In genomic region chr13:100674848-100675659, GRCh38 we compare ENCODE assay signal across 8 cellular contexts. TPM values are rescaled to one million over a fixed set of nuclear protein-coding genes. Genes with fewer than 3 reads are reported as not detected.
DNase-seq lines count a peak whose midpoint lies in the region; ATAC-seq and TF ChIP-seq lines count a peak whose summit lies in the region.

No MANE protein-coding gene starts in this region.

- ATAC-seq in GM18909 (IDR thresholded peaks at IDR 0.05; ENCODE audit: poor library complexity, unreplicated experiment) (peak; percentile 94), HG03159 (IDR thresholded peaks at IDR 0.05; ENCODE audit: unreplicated experiment) (peak; percentile 95), WTC11 (peak; percentile 95)

- peak overlapping the region; percentile 68 to 83 for H3K4me3 ChIP-seq in cardiac fibroblast (replicated peaks in 1 of 2; ENCODE audit: low read depth in 2 of 2, low read length in 2 of 2)

- H3K36me3 Mint-ChIP-seq in WTC11 (no peaks in the 10 kb centered on the region), immature natural killer cell (peaks cover 0 to 5% (median 0%) of the 10 kb centered on the region in 3 donors)

- H3K4me1 Mint-ChIP-seq in WTC11 (peaks cover 29% of the 10 kb centered on the region), immature natural killer cell (peaks cover 23 to 30% of the 10 kb centered on the region in 2 donors)

- TF ChIP-seq CTCF in AG09319 (IDR thresholded peaks at IDR 0.05; ENCODE audit: low read depth, low read length) (peak; percentile 32), WTC11 (IDR thresholded peaks at IDR 0.05) (no peak), cardiac fibroblast (IDR thresholded peaks at IDR 0.05; ENCODE audit: low read depth, low read length) (peak; percentile 27)

- no peak overlapping the region for H3K27ac Mint-ChIP-seq in WTC11
- peak overlapping the region; percentile 79 to 96 (median 92) for H3K27ac Mint-ChIP-seq in immature natural killer cell

- peak; percentile 93 for DNase-seq in AG09319 (ENCODE audit: extremely low read depth, low read depth)
- DNase-seq in NCI-H2196 treated with DMSO at 0.1 percent for 48 hours (lab: John Stamatoyannopoulos, UW; ENCODE audit: unreplicated experiment): peak; percentile 63
- peak; percentile 100 for DNase-seq in WTC11 (ENCODE audit: low spot score)
- DNase-seq in cardiac fibroblast (ENCODE audit: low read depth in 2 of 2): peak; percentile 97 to 99
- DNase-seq in immature natural killer cell: peak; percentile 99 to 100 (median 99)
- peak; percentile 92 for DNase-seq in smooth muscle cell of the brain vasculature (ENCODE audit: low read depth, low spot score)

- peaks cover 7% of the 10 kb centered on the region for H3K27me3 Mint-ChIP-seq in WTC11 (ENCODE audit: low read depth)
- peaks cover 4 to 11% (median 7%) of the 10 kb centered on the region in 3 donors for H3K27me3 Mint-ChIP-seq in immature natural killer cell (ENCODE audit: low read depth in 3 of 3)

- peak overlapping the region; percentile 75 for H3K4me3 Mint-ChIP-seq in WTC11
- peak overlapping the region; percentile 87 to 96 (median 94) for H3K4me3 Mint-ChIP-seq in immature natural killer cell

- POLR2A ChIA-PET in WTC11 (lab: Charles Lee): no interaction called here

- H3K9me3 Mint-ChIP-seq in WTC11 (no peaks in the 10 kb centered on the region), immature natural killer cell (peaks cover 0 to 4% (median 0%) of the 10 kb centered on the region in 6 donors)

- CTCF ChIA-PET in WTC11 (lab: Charles Lee): interaction anchor here (0.6 to 1.8 kb wide), 13 partner anchors 12 to 470 kb away, joined by 3 to 8 read pairs (median 4); no protein-coding TSS in a partner anchor

TF ChIP-seq in WTC11, 78 proteins besides CTCF, POLR2A, EP300 and RAD21 (continues in another document):
- TF ChIP-seq CREM (CRISPR knock-in tag; IDR thresholded peaks at IDR 0.05): peak; percentile 95
- TF ChIP-seq GRHL2 (CRISPR knock-in tag; IDR thresholded peaks at IDR 0.05; ENCODE audit: insufficient replicate concordance, severe bottlenecking): no peak
- no peak for TF ChIP-seq ZNF532 (CRISPR knock-in tag; IDR thresholded peaks at IDR 0.05; ENCODE audit: borderline replicate concordance)
- 0 out of 2 replicates have a peak, but pooled peaks have one; percentile 59 for TF ChIP-seq E2F5 (CRISPR knock-in tag; IDR thresholded peaks at IDR 0.05)
- TF ChIP-seq ATF6 (CRISPR knock-in tag; IDR thresholded peaks at IDR 0.05): no peak
- no peak for TF ChIP-seq FOXP1 (CRISPR knock-in tag; IDR thresholded peaks at IDR 0.05; ENCODE audit: borderline replicate concordance)
- peak; percentile 100 for TF ChIP-seq NFYB (CRISPR knock-in tag; conservative IDR thresholded peaks at IDR 0.05; ENCODE audit: low read depth)
- TF ChIP-seq ZNF512 (CRISPR knock-in tag; IDR thresholded peaks at IDR 0.05; ENCODE audit: borderline replicate concordance): no peak
- TF ChIP-seq HMGXB4 (CRISPR knock-in tag; IDR thresholded peaks at IDR 0.05): peak; percentile 80
- TF ChIP-seq MAX (CRISPR knock-in tag; IDR thresholded peaks at IDR 0.05): peak; percentile 51; the same call in 1 of the 2 replicates
- no peak for TF ChIP-seq TEAD4 (CRISPR knock-in tag; IDR thresholded peaks at IDR 0.05)

RNA-seq across cellular contexts. Expression of gene TMTC4, which starts 0.5 kb away (rescaled TPM):
- 45.5 to 49.6 TPM (median 47.8 TPM) in 3 replicates for total RNA-seq in WTC11 (2021)
- 1 to 10 TPM; 2.2 to 6.5 (median 5.8) TPM for polyA plus RNA-seq in immature natural killer cell

Comparison
In these comparisons a context has a peak if more than half of its experiments do, and no peak if none do; other contexts are left out.
1. Peak in every context shown above with its lines: DNase-seq, ATAC-seq and H3K4me3 ChIP-seq.